Comparison of ENCODE assay signal across 17 cellular contexts in the genomic region with DNA sequence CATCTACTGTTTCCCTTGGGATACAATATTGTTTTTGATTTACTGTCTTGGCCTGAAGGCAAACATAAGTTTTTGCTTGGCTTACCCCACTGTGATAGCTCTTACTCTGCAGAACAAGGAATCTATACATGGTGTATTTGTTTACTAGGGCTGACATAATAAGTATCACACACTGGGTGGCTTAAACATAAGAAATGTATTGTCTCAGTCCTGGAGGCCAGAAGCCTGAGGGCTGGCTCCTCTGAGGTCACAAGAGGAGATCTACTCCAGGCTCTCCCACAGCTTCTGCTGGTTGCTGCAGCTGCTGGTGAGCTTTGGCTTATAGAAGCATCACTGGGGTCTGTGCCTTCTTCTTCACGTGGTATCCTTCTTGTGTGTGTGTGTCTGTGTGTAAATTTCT. TPM values are rescaled to one million over a fixed set of nuclear protein-coding genes. Genes with fewer than 3 reads are reported as not detected.
"Had no signal": no experiment of that assay in that cellular context is flagged by ENCODE, and none has a peak within 500 bp of the region (broad histone marks: within the 10 kb centered on the region; RNA-seq: fewer than 3 reads in every experiment).

No MANE protein-coding gene starts in this region.

- H3K4me3 Mint-ChIP-seq: immature natural killer cell; naive thymus-derived CD8-positive, alpha-beta T cell; neural crest cell had no signal

- H3K9me3 Mint-ChIP-seq: immature natural killer cell; naive thymus-derived CD8-positive, alpha-beta T cell; neural crest cell had no signal

- ATAC-seq: gastroesophageal sphincter; lower lobe of right lung; naive thymus-derived CD8-positive, alpha-beta T cell had no signal

- H3K4me1 Mint-ChIP-seq: immature natural killer cell; naive thymus-derived CD8-positive, alpha-beta T cell had no signal

- DNase-seq: effector memory CD4-positive, alpha-beta T cell; immature natural killer cell; left ventricle myocardium inferior; lower lobe of right lung; mesenchymal stem cell; naive thymus-derived CD8-positive, alpha-beta T cell; small intestine; stimulated activated CD4-positive, alpha-beta T cell treated with anti-CD3 and anti-CD28 coated beads, Interleukin-12 subunit alpha, Interleukin-12 subunit beta, amount 100 ng/mL, for 4 hours; stimulated activated naive CD4-positive, alpha-beta T cell; stomach; trophoblast cell had no signal

- H3K36me3 Mint-ChIP-seq: immature natural killer cell; naive thymus-derived CD8-positive, alpha-beta T cell had no signal

- H3K27ac Mint-ChIP-seq: immature natural killer cell; naive thymus-derived CD8-positive, alpha-beta T cell had no signal

RNA-seq across cellular contexts. Expression of gene IGSF5, which starts 30.7 kb away (rescaled TPM):
- total RNA-seq: esophagus muscularis mucosa; fibroblast of villous mesenchyme; lower lobe of right lung; mononuclear cell; naive thymus-derived CD8-positive, alpha-beta T cell; osteocyte; stomach had no signal
